Comparison of ENCODE assay signal across 7 cellular contexts in the genomic region with DNA sequence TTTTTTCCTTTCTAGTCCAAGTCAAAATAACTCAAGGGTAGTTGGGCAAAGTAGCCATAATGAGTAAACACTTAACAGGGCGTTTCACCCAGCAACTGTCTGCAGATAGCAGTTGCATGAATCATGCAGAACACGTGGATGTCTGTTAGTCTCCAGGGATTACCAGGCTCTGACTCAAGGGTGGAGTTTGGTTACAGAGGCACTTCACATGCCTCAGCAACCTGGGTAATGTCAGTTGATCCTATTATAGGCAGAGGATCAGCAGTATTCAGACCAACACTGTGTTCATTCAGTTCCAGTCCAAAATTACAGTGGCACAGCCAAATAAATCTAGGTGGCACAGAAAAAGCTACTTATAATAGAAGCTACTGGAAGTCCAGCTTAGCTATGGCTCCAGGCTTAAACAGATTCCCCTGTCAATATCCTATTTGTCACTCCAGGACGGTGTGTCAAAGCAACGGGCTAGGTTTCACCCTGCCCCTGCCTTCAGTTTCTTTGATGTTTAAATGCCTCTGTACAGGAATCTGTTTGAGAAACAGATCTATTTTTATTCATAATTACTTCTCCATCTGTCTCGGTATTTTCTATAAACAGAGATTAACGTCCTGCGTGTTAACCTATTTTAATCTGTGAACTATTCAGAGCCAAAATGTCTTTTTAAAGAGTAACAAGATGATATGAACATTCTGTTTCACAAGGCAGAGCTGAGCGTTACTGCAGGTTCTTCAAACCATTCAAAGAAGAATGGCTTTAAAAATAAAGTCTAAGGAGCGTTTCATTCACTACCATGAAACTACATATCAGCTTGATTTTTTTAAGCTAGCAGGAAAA.
DNase-seq lines count a peak whose midpoint lies in the region; ATAC-seq and TF ChIP-seq lines count a peak whose summit lies in the region.

No MANE protein-coding gene starts in this region.

- H3K9me3 ChIP-seq in RWPE2 (ENCODE audit: severe bottlenecking), result peaks cover 2% of the 10 kb centered on the region
- no peaks in the 10 kb centered on the region for H3K9me3 ChIP-seq in esophagus squamous epithelium
- no peaks in the 10 kb centered on the region for H3K9me3 ChIP-seq in neural progenitor cell (ENCODE audit: low read depth)

- H3K36me3 ChIP-seq in RWPE2 (ENCODE audit: low read depth), result no peaks in the 10 kb centered on the region
- H3K36me3 ChIP-seq in esophagus squamous epithelium, result no peaks in the 10 kb centered on the region
- no peaks in the 10 kb centered on the region for H3K36me3 ChIP-seq in neural progenitor cell

- no peaks in the 10 kb centered on the region for H4K20me1 ChIP-seq in neural progenitor cell (ENCODE audit: low read depth)

- no peak overlapping the region for H3K4me2 ChIP-seq in neural progenitor cell

- no peak overlapping the region for H3K9ac ChIP-seq in neural progenitor cell

- no peak overlapping the region for H2AFZ ChIP-seq in neural progenitor cell (replicated peaks)

- H3K27me3 Mint-ChIP-seq in neural progenitor cell (ENCODE audit: insufficient read depth, low read depth), result peaks cover 5% of the 10 kb centered on the region

- intact Hi-C loops in esophagus squamous epithelium (cut with DNase I), result no loop called here

- H3K4me3 ChIP-seq in LNCaP clone FGC (ENCODE audit: low read depth, low read length), result no peak overlapping the region
- no peak overlapping the region for H3K4me3 ChIP-seq in RWPE2 (ENCODE audit: severe bottlenecking)
- peak overlapping the region in 2 of 4 donors; percentile 2 to 27 for H3K4me3 ChIP-seq in esophagus squamous epithelium
- H3K4me3 ChIP-seq in neural progenitor cell, result no peak overlapping the region

- no peak overlapping the region for H3K4me3 Mint-ChIP-seq in neural progenitor cell

- no peak overlapping the region for H3K27ac Mint-ChIP-seq in neural progenitor cell

- H3K4me1 ChIP-seq in RWPE2 (ENCODE audit: insufficient read depth, poor library complexity, severe bottlenecking), result peaks cover 26% of the 10 kb centered on the region
- peaks cover 20 to 65% (median 21%) of the 10 kb centered on the region in 3 donors for H3K4me1 ChIP-seq in esophagus squamous epithelium
- H3K4me1 ChIP-seq in neural progenitor cell, result no peaks in the 10 kb centered on the region

- no peaks in the 10 kb centered on the region for H3K9me3 Mint-ChIP-seq in neural progenitor cell

- TF ChIP-seq POLR2A in esophagus squamous epithelium (IDR thresholded peaks at IDR 0.05), result peak in 2 of 4 donors; percentile 38 to 65

- peaks cover 18% of the 10 kb centered on the region for H3K4me1 Mint-ChIP-seq in neural progenitor cell

- DNase-seq in GM10248 (ENCODE audit: extremely low spot score), result peak; percentile 21
- peak; percentile 39 for DNase-seq in GOT3 (lab: John Stamatoyannopoulos, UW)
- DNase-seq in LNCaP clone FGC (ENCODE audit: low read depth), result peak; percentile 47
- peak; percentile 83 for DNase-seq in RWPE2 (ENCODE audit: low spot score)
- DNase-seq in esophagus squamous epithelium (lab: John Stamatoyannopoulos, UW), result no peak
- peak; percentile 50 for DNase-seq in neural progenitor cell (ENCODE audit: low spot score)
- no peak for DNase-seq in OCI-M2 (lab: John Stamatoyannopoulos, UW; ENCODE audit: unreplicated experiment)

- no peaks in the 10 kb centered on the region for H3K36me3 Mint-ChIP-seq in neural progenitor cell

- TF ChIP-seq CTCF in GM10248 (IDR thresholded peaks at IDR 0.05; ENCODE audit: control extremely low read depth, extremely low read depth, low read depth, missing control alignments) (no peak), LNCaP clone FGC (IDR thresholded peaks at IDR 0.05; ENCODE audit: control insufficient read depth, extremely low read depth, insufficient read depth) (no peak), RWPE2 (IDR thresholded peaks at IDR 0.05; ENCODE audit: poor library complexity, severe bottlenecking) (no peak), esophagus squamous epithelium (IDR thresholded peaks at IDR 0.05) (no peak), neural progenitor cell (IDR thresholded peaks at IDR 0.05) (no peak)

- CTCF ChIA-PET in GM10248 (lab: Yijun Ruan, JAX), result interaction anchor here (1.0 to 1.6 kb wide), 2 partner anchors 1466 to 1470 kb away, joined by 3 to 8 read pairs; no protein-coding TSS in a partner anchor

- H3K27me3 ChIP-seq in RWPE2 (ENCODE audit: insufficient read depth, poor library complexity, severe bottlenecking) (no peaks in the 10 kb centered on the region), esophagus squamous epithelium (no peaks in the 10 kb centered on the region), neural progenitor cell (no peaks in the 10 kb centered on the region)

- peak; percentile 99 for ATAC-seq in RWPE2 (ENCODE audit: low read depth)

- H3K27ac ChIP-seq in RWPE2 (ENCODE audit: poor library complexity, severe bottlenecking) (peak overlapping the region; percentile 99), esophagus squamous epithelium (peak overlapping the region; percentile 83 to 96 (median 94)), neural progenitor cell (no peak overlapping the region)

- no peaks in the 10 kb centered on the region for H3K79me2 ChIP-seq in neural progenitor cell (ENCODE audit: low read depth)

- POLR2A ChIA-PET in GM10248 (lab: Yijun Ruan, JAX), result no interaction called here

- 8 to 11% methylated on average over 9 of the region's 9 CpGs for WGBS in esophagus squamous epithelium, 2 donors

- H3F3A ChIP-seq in neural progenitor cell (ENCODE audit: low read depth), result no peaks in the 10 kb centered on the region

Comparison
In these comparisons a context has a peak if more than half of its experiments do, and no peak if none do; other contexts are left out.
1. DNase-seq: peak in GM10248 (single experiment), GOT3 (single experiment), LNCaP clone FGC (single experiment), RWPE2 (single experiment) and neural progenitor cell (single experiment); none in esophagus squamous epithelium (single experiment) and OCI-M2 (single experiment).